In genomic region chr13:101624210-101624922, GRCh38 we compare ENCODE assay signal across 9 cellular contexts.
DNase-seq lines count a peak whose midpoint lies in the region; ATAC-seq and TF ChIP-seq lines count a peak whose summit lies in the region.
"Had no signal": no experiment of that assay in that cellular context is flagged by ENCODE, and none has a peak within 500 bp of the region (broad histone marks: within the 10 kb centered on the region; RNA-seq: fewer than 3 reads in every experiment).

No MANE protein-coding gene starts in this region.

- H3K27me3 Mint-ChIP-seq in stimulated activated naive CD8-positive, alpha-beta T cell treated with anti-CD3 and anti-CD28 coated beads, Interleukin-15, amount 100 ng/mL, for 72 hours = peaks cover 6% of the 10 kb centered on the region

- WGBS in psoas muscle, 3 donors = 36 to 49% (median 47%) methylated on average over 8 of the region's 8 CpGs

- H3K9me3 Mint-ChIP-seq in stimulated activated naive CD8-positive, alpha-beta T cell treated with anti-CD3 and anti-CD28 coated beads, Interleukin-15, amount 100 ng/mL, for 72 hours = no peaks in the 10 kb centered on the region

- DNase-seq in DMS53 (lab: John Stamatoyannopoulos, UW) (peak; percentile 19), DMS53 treated with DMSO at 0.1 percent for 48 hours (lab: John Stamatoyannopoulos, UW; ENCODE audit: unreplicated experiment) (no peak), PC-3 (peak; percentile 39), glomerular visceral epithelial cell (ENCODE audit: extremely low spot score) (peak; percentile 23), psoas muscle (no peak), medulla oblongata (ENCODE audit: extremely low spot score) (no peak)
- DNase-seq in stimulated activated naive CD8-positive, alpha-beta T cell treated with anti-CD3 and anti-CD28 coated beads, Interleukin-15, amount 100 ng/mL, for 72 hours = no peak

- H3K4me3 ChIP-seq in PC-3 (ENCODE audit: low read length) (peak overlapping the region; percentile 50), psoas muscle (no peak overlapping the region)

- no peak overlapping the region for H2AFZ ChIP-seq in PC-3 (ENCODE audit: low read length)

- POLR2A ChIA-PET in PC-3 (lab: Charles Lee; ENCODE audit: unreplicated experiment) = no interaction called here

- H3K9me3 ChIP-seq in PC-3 (ENCODE audit: low read length) = no peaks in the 10 kb centered on the region
- H3K9me3 ChIP-seq in psoas muscle = no peaks in the 10 kb centered on the region

- intact Hi-C loops in PC-3 (cut with micrococcal nuclease) (loop anchor here (1.0 to 5.0 kb wide), 4 partner anchors 54 to 172 kb away; partner anchors contain the start of gene ITGBL1), psoas muscle (cut with DNase I) (no loop called here)

- H3K27ac ChIP-seq in PC-3 (ENCODE audit: low read length) = peak overlapping the region; percentile 79
- no peak overlapping the region for H3K27ac ChIP-seq in psoas muscle
- H3K27ac ChIP-seq: 22Rv1 had no signal

- peak overlapping the region; percentile 79 for H3K4me2 ChIP-seq in PC-3 (ENCODE audit: low read length)

- H3K36me3 ChIP-seq in PC-3 (ENCODE audit: low read depth, low read length) (no peaks in the 10 kb centered on the region), psoas muscle (ENCODE audit: insufficient read depth in 1 of 2, low read depth in 1 of 2) (no peaks in the 10 kb centered on the region)

- TSS peak; percentile 49 for BruUV-seq in PC-3 (replicated peaks; lab: Mats Ljungman, UMichigan)

- peak; percentile 72 for ATAC-seq in PC-3
- no peak for ATAC-seq in stimulated activated naive CD8-positive, alpha-beta T cell treated with anti-CD3 and anti-CD28 coated beads, Interleukin-15, amount 100 ng/mL, for 72 hours
- ATAC-seq in psoas muscle = no peak
- no peak for ATAC-seq in GM18511 (IDR thresholded peaks at IDR 0.05; ENCODE audit: unreplicated experiment)

- H4K20me1 ChIP-seq in PC-3 (ENCODE audit: low read length) = no peaks in the 10 kb centered on the region

- H3K9me2 ChIP-seq in PC-3 (replicated peaks; ENCODE audit: low read length) = no peaks in the 10 kb centered on the region

- no peak for TF ChIP-seq CTCF in PC-3 (conservative IDR thresholded peaks at IDR 0.05; ENCODE audit: low read depth, low read length)
- TF ChIP-seq CTCF in psoas muscle (IDR thresholded peaks at IDR 0.05) = no peak

- H3F3A ChIP-seq in PC-3 (ENCODE audit: low read length, unreplicated experiment) = peaks cover 6% of the 10 kb centered on the region

- H3K9ac ChIP-seq in PC-3 (ENCODE audit: low read length) = peak overlapping the region; percentile 22

- CTCF ChIA-PET in PC-3 (lab: Charles Lee) = no interaction called here

- H3K27ac Mint-ChIP-seq in stimulated activated naive CD8-positive, alpha-beta T cell treated with anti-CD3 and anti-CD28 coated beads, Interleukin-15, amount 100 ng/mL, for 72 hours = peak overlapping the region; percentile 43 to 87

- H3K4me1 Mint-ChIP-seq in stimulated activated naive CD8-positive, alpha-beta T cell treated with anti-CD3 and anti-CD28 coated beads, Interleukin-15, amount 100 ng/mL, for 72 hours = peaks cover 46% of the 10 kb centered on the region

- peaks cover 61% of the 10 kb centered on the region for H3K4me1 ChIP-seq in PC-3 (ENCODE audit: insufficient read depth, low read length)
- no peaks in the 10 kb centered on the region for H3K4me1 ChIP-seq in psoas muscle

- H3K79me2 ChIP-seq in PC-3 (ENCODE audit: low read length) = no peaks in the 10 kb centered on the region

- peak overlapping the region; percentile 65 to 74 for H3K4me3 Mint-ChIP-seq in stimulated activated naive CD8-positive, alpha-beta T cell treated with anti-CD3 and anti-CD28 coated beads, Interleukin-15, amount 100 ng/mL, for 72 hours

- H3K27me3 ChIP-seq in PC-3 (ENCODE audit: low read length) (no peaks in the 10 kb centered on the region), psoas muscle (ENCODE audit: insufficient read depth in 3 of 3, low read length in 2 of 3) (no peaks in the 10 kb centered on the region)

Comparison
In these comparisons a context has a peak if more than half of its experiments do, and no peak if none do; other contexts are left out.
1. DNase-seq: peak in DMS53 (single experiment), PC-3 (single experiment) and glomerular visceral epithelial cell (single experiment); none in DMS53 treated with DMSO at 0.1 percent for 48 hours (single experiment), stimulated activated naive CD8-positive, alpha-beta T cell treated with anti-CD3 and anti-CD28 coated beads, Interleukin-15, amount 100 ng/mL, for 72 hours (0 of 2), psoas muscle (0 of 2) and medulla oblongata (single experiment).